8 cellular contexts compared by ENCODE assay signal in genomic region chr22:42553475-42554361, GRCh38. TPM values are rescaled to one million over a fixed set of nuclear protein-coding genes. Genes with fewer than 3 reads are reported as not detected.
A peak's percentile ranks its signal among the peaks of the same experiment; 100 is the strongest.
DNase-seq lines count a peak whose midpoint lies in the region; ATAC-seq, FAIRE-seq and TF ChIP-seq lines count a peak whose summit lies in the region.

Gene SERHL2, plus strand, starts transcription at chr22:42553956. Its CDS starts 65 bp downstream, at chr22:42554021.

- no peak for FAIRE-seq in D721Med (lab: Jason Lieb, UNC)

- no peaks in the 10 kb centered on the region for H3K27me3 Mint-ChIP-seq in activated CD4-positive, alpha-beta T cell treated with anti-CD3 and anti-CD28 coated beads for 36 hours
- H3K27me3 Mint-ChIP-seq in chondrocyte (ENCODE audit: low read depth): peaks cover 5% of the 10 kb centered on the region

- TF ChIP-seq CTCF in D721Med (IDR thresholded peaks at IDR 0.05; ENCODE audit: insufficient read depth, missing control alignments): no peak
- no peak for TF ChIP-seq CTCF in chondrocyte (IDR thresholded peaks at IDR 0.05)

- POLR2A ChIA-PET in activated CD4-positive, alpha-beta T cell treated with anti-CD3 and anti-CD28 coated beads for 36 hours (lab: Charles Lee): interaction anchor here (0.6 kb wide), 1 partner anchor 61 kb away, joined by 4 read pairs; no protein-coding TSS in a partner anchor

- DNase-seq in D721Med (ENCODE audit: insufficient read length, low spot score) (peak; percentile 64), HCEC 1CT (peak; percentile 50), NCI-H1930 (lab: John Stamatoyannopoulos, UW) (peak; percentile 52 to 56), chondrocyte (ENCODE audit: low spot score) (peak; percentile 97), kidney tubule cell (ENCODE audit: low spot score) (peak; percentile 74)
- DNase-seq in activated CD4-positive, alpha-beta T cell treated with anti-CD3 and anti-CD28 coated beads for 36 hours: peak; percentile 91
- peak; percentile 59 to 81 for DNase-seq in stimulated activated CD4-positive, alpha-beta T cell treated with anti-CD3 and anti-CD28 coated beads, Interleukin-15, amount 100 ng/mL, for 48 hours (ENCODE audit: low read depth in 2 of 2)

- peak within 1 kb of the TSS; percentile 69 for H3K4me3 Mint-ChIP-seq in activated CD4-positive, alpha-beta T cell treated with anti-CD3 and anti-CD28 coated beads for 36 hours
- peak within 1 kb of the TSS; percentile 81 for H3K4me3 Mint-ChIP-seq in chondrocyte (ENCODE audit: unreplicated experiment)

- H3K4me1 Mint-ChIP-seq in activated CD4-positive, alpha-beta T cell treated with anti-CD3 and anti-CD28 coated beads for 36 hours: peaks cover 6% of the 10 kb centered on the region
- H3K4me1 Mint-ChIP-seq in chondrocyte (ENCODE audit: low read depth): peaks cover 3% of the 10 kb centered on the region

- intact Hi-C loops in activated CD4-positive, alpha-beta T cell treated with anti-CD3 and anti-CD28 coated beads for 36 hours (cut with DNase I, micrococcal nuclease): loop anchor here in 1 of 2 experiments (2.0 kb wide), 3 partner anchors 29 to 53 kb away; partner anchors contain the start of gene RRP7A

- peak; percentile 99 for ATAC-seq in activated CD4-positive, alpha-beta T cell treated with anti-CD3 and anti-CD28 coated beads for 36 hours
- ATAC-seq in HG03354 (IDR thresholded peaks at IDR 0.05; ENCODE audit: poor library complexity, severe bottlenecking, unreplicated experiment): no peak

- CTCF ChIA-PET in activated CD4-positive, alpha-beta T cell treated with anti-CD3 and anti-CD28 coated beads for 36 hours (lab: Charles Lee): interaction anchor here (0.6 kb wide), 1 partner anchor 584 kb away, joined by 4 read pairs; no protein-coding TSS in a partner anchor

- H3K9me3 Mint-ChIP-seq in activated CD4-positive, alpha-beta T cell treated with anti-CD3 and anti-CD28 coated beads for 36 hours (ENCODE audit: low read depth): no peaks in the 10 kb centered on the region
- no peaks in the 10 kb centered on the region for H3K9me3 Mint-ChIP-seq in chondrocyte (ENCODE audit: low read depth)

- H3K36me3 Mint-ChIP-seq in activated CD4-positive, alpha-beta T cell treated with anti-CD3 and anti-CD28 coated beads for 36 hours (ENCODE audit: low read depth): no peaks in the 10 kb centered on the region
- H3K36me3 Mint-ChIP-seq in chondrocyte (ENCODE audit: low read depth): no peaks in the 10 kb centered on the region

- peak within 1 kb of the TSS; percentile 51 for H3K27ac Mint-ChIP-seq in activated CD4-positive, alpha-beta T cell treated with anti-CD3 and anti-CD28 coated beads for 36 hours
- H3K27ac Mint-ChIP-seq in chondrocyte (ENCODE audit: unreplicated experiment): peak within 1 kb of the TSS; percentile 17

RNA-seq across cellular contexts. Expression of gene SERHL2, which starts in this region (rescaled TPM):
- total RNA-seq in activated CD4-positive, alpha-beta T cell treated with anti-CD3 and anti-CD28 coated beads for 36 hours: 1 to 10 TPM in 1 of 2 experiments, under 1 TPM in 1; 0.78 to 2.1 TPM
- total RNA-seq in chondrocyte: 2.8 to 4.0 TPM (median 3.5 TPM) in 3 replicates
